Comparison of ENCODE assay signal across 23 cellular contexts in genomic region chr17:58920773-58921172, GRCh38.
DNase-seq lines count a peak whose midpoint lies in the region; ATAC-seq, FAIRE-seq and TF ChIP-seq lines count a peak whose summit lies in the region.
"Had no signal": no experiment of that assay in that cellular context is flagged by ENCODE, and none has a peak within 500 bp of the region (broad histone marks: within the 10 kb centered on the region; RNA-seq: fewer than 3 reads in every experiment).

No MANE protein-coding gene starts in this region.

- H3K27me3 ChIP-seq in GM12878 (replicated peaks in 1 of 2; ENCODE audit: control insufficient read depth in 2 of 2, insufficient read depth in 2 of 2, low read length in 1 of 2): no peaks in the 10 kb centered on the region
- H3K27me3 ChIP-seq: BLaER1 treated with 17β-estradiol and CSF1 and Interleukin-3, amounts not matched to agents 10 nM and 100 nM; SJSA1 had no signal

- SMC1A ChIA-PET in GM12878 (lab: Charles Lee; ENCODE audit: uncharacterized antibody, unreplicated experiment): no interaction called here

- FAIRE-seq in A549 (lab: Jason Lieb, UNC) (peak; percentile 39), GM12878 (lab: Jason Lieb, UNC) (peak; percentile 41)

- H4K20me1 ChIP-seq in GM12878 (ENCODE audit: control insufficient read depth, insufficient read depth): no peaks in the 10 kb centered on the region
- H4K20me1 ChIP-seq: BLaER1 treated with 17β-estradiol and CSF1 and Interleukin-3, amounts not matched to agents 10 nM and 100 nM had no signal

- no peak overlapping the region for H3K27ac ChIP-seq in A549
- H3K27ac ChIP-seq in GM12878 (ENCODE audit: control insufficient read depth, insufficient read depth): peak overlapping the region; percentile 39; the same call in 1 of the 2 replicates
- H3K27ac ChIP-seq: 22Rv1; BLaER1 treated with 17β-estradiol and CSF1 and Interleukin-3, amounts not matched to agents 10 nM and 100 nM; KMS-11; SJSA1 had no signal

- POLR2A ChIA-PET in A549 (lab: Yijun Ruan, JAX): no interaction called here
- POLR2A ChIA-PET in GM12878 (lab: Charles Lee): no interaction called here

- no peaks in the 10 kb centered on the region for H3K36me3 ChIP-seq in GM12878 (ENCODE audit: control insufficient read depth in 2 of 2, insufficient read depth in 2 of 2, low read length in 1 of 2)
- H3K36me3 ChIP-seq: BLaER1 treated with 17β-estradiol and CSF1 and Interleukin-3, amounts not matched to agents 10 nM and 100 nM; SJSA1 had no signal

- in situ Hi-C loops in GM13976 (cut with MboI; ENCODE audit: low sequenced_read_pairs, unreplicated experiment): no loop called here
- in situ Hi-C loops in GM12878 (cut with MboI): no loop called here

- no peak for TF ChIP-seq RAD21 in A549 (conservative IDR thresholded peaks at IDR 0.05 in 1 of 2, IDR thresholded peaks at IDR 0.05 in 1 of 2)
- TF ChIP-seq RAD21 in GM12878 (IDR thresholded peaks at IDR 0.05; ENCODE audit: insufficient read depth, low read depth, low read length): no peak

- no peaks in the 10 kb centered on the region for H3K9me3 ChIP-seq in A549
- no peaks in the 10 kb centered on the region for H3K9me3 ChIP-seq in GM12878 (replicated peaks; ENCODE audit: control insufficient read depth, insufficient read depth, low read length)
- H3K9me3 ChIP-seq: Caco-2, SJSA1 had no signal

- RAD21 ChIA-PET in GM12878 (lab: Charles Lee; ENCODE audit: unreplicated experiment): no interaction called here

- no peak overlapping the region for H3K4me3 ChIP-seq in A549
- H3K4me3 ChIP-seq in GM12878: no peak overlapping the region
- H3K4me3 ChIP-seq: BLaER1 treated with 17β-estradiol and CSF1 and Interleukin-3, amounts not matched to agents 10 nM and 100 nM; GM23338; SJSA1 had no signal

- intact Hi-C loops in GM12878 (cut with micrococcal nuclease; ENCODE audit: unreplicated experiment) (no loop called here), left cardiac atrium (cut with DNase I) (no loop called here)

- H3K4me1 ChIP-seq in A549 (no peaks in the 10 kb centered on the region), GM12878 (ENCODE audit: control insufficient read depth, insufficient read depth, low read length) (peaks cover 14% of the 10 kb centered on the region)
- H3K4me1 ChIP-seq: BLaER1 treated with 17β-estradiol and CSF1 and Interleukin-3, amounts not matched to agents 10 nM and 100 nM; Caco-2; SJSA1 had no signal

- TF ChIP-seq CTCF in A549 (IDR thresholded peaks at IDR 0.05) (no peak), GM13976 (IDR thresholded peaks at IDR 0.05; ENCODE audit: borderline replicate concordance, control extremely low read depth, extremely low read depth, insufficient read depth, missing control alignments) (no peak), GM12878 (IDR thresholded peaks at IDR 0.05 in 2 of 3, conservative IDR thresholded peaks at IDR 0.05 in 1 of 3; ENCODE audit: control insufficient read depth in 2 of 3, extremely low read depth in 1 of 3, insufficient read depth in 1 of 3, low read depth in 3 of 3, low read length in 3 of 3) (no peak)

- CTCF ChIA-PET in A549 (lab: Yijun Ruan, JAX) (no interaction called here), GM12878 (lab: Yijun Ruan, JAX) (no interaction called here)

- ATAC-seq in A549 (no peak), GM21390 (IDR thresholded peaks at IDR 0.05; ENCODE audit: unreplicated experiment) (peak; percentile 63), GM12878 (peak; percentile 82), left cardiac atrium (no peak)
- ATAC-seq: GM23338, HCT116, Right ventricle myocardium inferior had no signal

- H3K79me2 ChIP-seq in GM12878 (ENCODE audit: control insufficient read depth, insufficient read depth, low read length): no peaks in the 10 kb centered on the region

- DNase-seq in A549 (ENCODE audit: low read depth in 1 of 2, low spot score in 1 of 2) (no peak), GM13976 (ENCODE audit: low spot score) (peak; percentile 36), GM12878 (ENCODE audit: low read depth, low spot score) (peak; percentile 11), NCI-H524 treated with DMSO at 0.1 percent for 48 hours (lab: John Stamatoyannopoulos, UW) (no peak), D341Med (ENCODE audit: low spot score) (no peak), left cardiac atrium (no peak), NCI-H1092 treated with DMSO at 0.1 percent for 48 hours (lab: John Stamatoyannopoulos, UW) (no peak)
- DNase-seq: Caco-2; CD4-positive, alpha-beta memory T cell; DND-41; IMR-90; NCI-H1105 treated with DMSO at 0.1 percent for 48 hours; NCI-H2029 treated with DMSO at 0.1 percent for 48 hours; NCI-H2171 treated with DMSO at 0.1 percent for 48 hours; NCI-H526 had no signal

- peak overlapping the region; percentile 72 for H2AFZ ChIP-seq in GM12878 (ENCODE audit: control insufficient read depth, low read depth, low read length)
- H2AFZ ChIP-seq: GM23338 had no signal

- TF ChIP-seq POLR2A in A549 (IDR thresholded peaks at IDR 0.05; ENCODE audit: low read length): no peak
- TF ChIP-seq POLR2A in GM12878 (IDR thresholded peaks at IDR 0.05; ENCODE audit: low read depth, low read length): no peak

- TF ChIP-seq EP300 in A549 (IDR thresholded peaks at IDR 0.05): no peak
- TF ChIP-seq EP300 in GM12878 (IDR thresholded peaks at IDR 0.05; ENCODE audit: borderline replicate concordance in 1 of 2, control insufficient read depth in 1 of 2, low read depth in 2 of 2, low read length in 2 of 2): no peak

- H3K9ac ChIP-seq in GM12878 (ENCODE audit: control insufficient read depth, insufficient read depth, low read length): no peak overlapping the region
- H3K9ac ChIP-seq: BLaER1 treated with 17β-estradiol and CSF1 and Interleukin-3, amounts not matched to agents 10 nM and 100 nM; KMS-11 had no signal

- BruUV-seq in GM12878 (replicated peaks; lab: Mats Ljungman, UMichigan): no TSS peak

- H3K4me2 ChIP-seq in A549 (no peak overlapping the region), GM12878 (ENCODE audit: control insufficient read depth, insufficient read depth) (peak overlapping the region; percentile 7)
- H3K4me2 ChIP-seq: BLaER1 treated with 17β-estradiol and CSF1 and Interleukin-3, amounts not matched to agents 10 nM and 100 nM; GM23338; KMS-11 had no signal

TF ChIP-seq in A549, 52 proteins besides CTCF, POLR2A, EP300 and RAD21 (continues in another document):
- TF ChIP-seq RNF2 (IDR thresholded peaks at IDR 0.05; ENCODE audit: borderline replicate concordance, low read depth): no peak
- TF ChIP-seq RARB (CRISPR knock-in tag; IDR thresholded peaks at IDR 0.05): no peak
- no peak for TF ChIP-seq FOSL2 (IDR thresholded peaks at IDR 0.05)
- TF ChIP-seq FOSL2 (CRISPR knock-in tag; IDR thresholded peaks at IDR 0.05): no peak
- TF ChIP-seq E2F6 (IDR thresholded peaks at IDR 0.05; ENCODE audit: borderline replicate concordance, low read depth): no peak
- no peak for TF ChIP-seq CHD4 (IDR thresholded peaks at IDR 0.05; ENCODE audit: borderline replicate concordance)
- no peak for TF ChIP-seq USF2 (IDR thresholded peaks at IDR 0.05)

TF ChIP-seq in GM12878, 131 proteins besides CTCF, POLR2A, EP300 and RAD21:
- 0 out of 2 replicates have a peak, but pooled peaks have one; percentile 70 for TF ChIP-seq NFXL1 (IDR thresholded peaks at IDR 0.05; ENCODE audit: borderline replicate concordance)
- 0 out of 2 replicates have a peak, but pooled peaks have one; percentile 11 for TF ChIP-seq MTA2 (IDR thresholded peaks at IDR 0.05; ENCODE audit: low read depth)
- TF ChIP-seq ZNF592 (IDR thresholded peaks at IDR 0.05): no peak
- TF ChIP-seq POLR2AphosphoS5 (IDR thresholded peaks at IDR 0.05; ENCODE audit: low read length): no peak
- TF ChIP-seq TCF7 (IDR thresholded peaks at IDR 0.05; ENCODE audit: borderline replicate concordance): peak; percentile 69
TF ChIP-seq in GM12878: peak in this region for 3.

Comparison
In these comparisons a context has a peak if more than half of its experiments do, and no peak if none do; other contexts are left out.
1. ATAC-seq: peak in GM21390 (single experiment) and GM12878 (single experiment); none in A549 (0 of 2) and left cardiac atrium (0 of 2).
2. DNase-seq: peak in GM13976 (single experiment) and GM12878 (single experiment); none in A549 (0 of 2), NCI-H524 treated with DMSO at 0.1 percent for 48 hours (single experiment), D341Med (single experiment), left cardiac atrium (single experiment) and NCI-H1092 treated with DMSO at 0.1 percent for 48 hours (single experiment).